1 cellular context compared by ENCODE assay signal in the genomic region with DNA sequence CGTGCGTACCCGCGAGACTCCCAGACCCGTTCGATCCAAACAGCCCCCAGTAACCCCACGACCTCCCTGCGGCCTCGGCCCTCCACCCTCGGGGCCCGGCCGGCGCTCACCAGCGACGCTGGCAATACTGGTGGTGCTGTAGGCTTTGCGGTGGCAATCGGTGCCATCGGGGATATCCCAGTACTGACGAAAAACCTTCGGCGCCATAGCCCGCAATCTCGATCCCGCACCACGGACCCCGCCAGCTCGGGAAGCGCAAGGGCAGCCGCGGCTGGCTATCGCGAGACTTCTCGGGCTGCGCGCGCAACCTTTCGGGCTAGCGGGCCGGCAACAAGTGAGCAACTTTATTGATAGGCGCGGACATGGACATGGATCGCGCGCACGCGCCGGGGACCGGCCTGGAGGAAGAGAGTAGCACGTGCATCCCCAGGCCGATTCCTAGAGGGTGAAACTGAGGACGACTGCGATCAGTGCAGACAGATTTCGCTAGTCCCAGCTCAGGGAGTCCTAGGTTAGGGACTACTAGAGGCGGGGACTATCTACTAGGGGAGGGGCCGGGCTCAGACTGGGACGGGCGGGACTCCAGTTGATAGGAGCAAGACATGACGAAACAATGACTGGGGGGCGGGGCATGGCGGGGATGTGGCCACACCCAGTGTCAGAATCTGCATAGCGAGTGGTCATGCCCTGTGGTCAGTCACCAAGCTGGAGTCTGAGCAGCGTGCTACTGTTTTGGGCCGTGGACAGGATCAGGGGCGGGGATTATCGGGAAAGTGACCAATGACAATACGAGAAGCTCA.
TF ChIP-seq lines count a peak whose summit lies in the region.

A gene (minus strand): TSS at position 289 of the 800 bp plus-strand sequence. CDS start 82 bp downstream, at position 207.

TF ChIP-seq in HepG2, 621 proteins besides CTCF, POLR2A, EP300 and RAD21 (continued from another document and continues in another):
- TF ChIP-seq, protein P1, sequence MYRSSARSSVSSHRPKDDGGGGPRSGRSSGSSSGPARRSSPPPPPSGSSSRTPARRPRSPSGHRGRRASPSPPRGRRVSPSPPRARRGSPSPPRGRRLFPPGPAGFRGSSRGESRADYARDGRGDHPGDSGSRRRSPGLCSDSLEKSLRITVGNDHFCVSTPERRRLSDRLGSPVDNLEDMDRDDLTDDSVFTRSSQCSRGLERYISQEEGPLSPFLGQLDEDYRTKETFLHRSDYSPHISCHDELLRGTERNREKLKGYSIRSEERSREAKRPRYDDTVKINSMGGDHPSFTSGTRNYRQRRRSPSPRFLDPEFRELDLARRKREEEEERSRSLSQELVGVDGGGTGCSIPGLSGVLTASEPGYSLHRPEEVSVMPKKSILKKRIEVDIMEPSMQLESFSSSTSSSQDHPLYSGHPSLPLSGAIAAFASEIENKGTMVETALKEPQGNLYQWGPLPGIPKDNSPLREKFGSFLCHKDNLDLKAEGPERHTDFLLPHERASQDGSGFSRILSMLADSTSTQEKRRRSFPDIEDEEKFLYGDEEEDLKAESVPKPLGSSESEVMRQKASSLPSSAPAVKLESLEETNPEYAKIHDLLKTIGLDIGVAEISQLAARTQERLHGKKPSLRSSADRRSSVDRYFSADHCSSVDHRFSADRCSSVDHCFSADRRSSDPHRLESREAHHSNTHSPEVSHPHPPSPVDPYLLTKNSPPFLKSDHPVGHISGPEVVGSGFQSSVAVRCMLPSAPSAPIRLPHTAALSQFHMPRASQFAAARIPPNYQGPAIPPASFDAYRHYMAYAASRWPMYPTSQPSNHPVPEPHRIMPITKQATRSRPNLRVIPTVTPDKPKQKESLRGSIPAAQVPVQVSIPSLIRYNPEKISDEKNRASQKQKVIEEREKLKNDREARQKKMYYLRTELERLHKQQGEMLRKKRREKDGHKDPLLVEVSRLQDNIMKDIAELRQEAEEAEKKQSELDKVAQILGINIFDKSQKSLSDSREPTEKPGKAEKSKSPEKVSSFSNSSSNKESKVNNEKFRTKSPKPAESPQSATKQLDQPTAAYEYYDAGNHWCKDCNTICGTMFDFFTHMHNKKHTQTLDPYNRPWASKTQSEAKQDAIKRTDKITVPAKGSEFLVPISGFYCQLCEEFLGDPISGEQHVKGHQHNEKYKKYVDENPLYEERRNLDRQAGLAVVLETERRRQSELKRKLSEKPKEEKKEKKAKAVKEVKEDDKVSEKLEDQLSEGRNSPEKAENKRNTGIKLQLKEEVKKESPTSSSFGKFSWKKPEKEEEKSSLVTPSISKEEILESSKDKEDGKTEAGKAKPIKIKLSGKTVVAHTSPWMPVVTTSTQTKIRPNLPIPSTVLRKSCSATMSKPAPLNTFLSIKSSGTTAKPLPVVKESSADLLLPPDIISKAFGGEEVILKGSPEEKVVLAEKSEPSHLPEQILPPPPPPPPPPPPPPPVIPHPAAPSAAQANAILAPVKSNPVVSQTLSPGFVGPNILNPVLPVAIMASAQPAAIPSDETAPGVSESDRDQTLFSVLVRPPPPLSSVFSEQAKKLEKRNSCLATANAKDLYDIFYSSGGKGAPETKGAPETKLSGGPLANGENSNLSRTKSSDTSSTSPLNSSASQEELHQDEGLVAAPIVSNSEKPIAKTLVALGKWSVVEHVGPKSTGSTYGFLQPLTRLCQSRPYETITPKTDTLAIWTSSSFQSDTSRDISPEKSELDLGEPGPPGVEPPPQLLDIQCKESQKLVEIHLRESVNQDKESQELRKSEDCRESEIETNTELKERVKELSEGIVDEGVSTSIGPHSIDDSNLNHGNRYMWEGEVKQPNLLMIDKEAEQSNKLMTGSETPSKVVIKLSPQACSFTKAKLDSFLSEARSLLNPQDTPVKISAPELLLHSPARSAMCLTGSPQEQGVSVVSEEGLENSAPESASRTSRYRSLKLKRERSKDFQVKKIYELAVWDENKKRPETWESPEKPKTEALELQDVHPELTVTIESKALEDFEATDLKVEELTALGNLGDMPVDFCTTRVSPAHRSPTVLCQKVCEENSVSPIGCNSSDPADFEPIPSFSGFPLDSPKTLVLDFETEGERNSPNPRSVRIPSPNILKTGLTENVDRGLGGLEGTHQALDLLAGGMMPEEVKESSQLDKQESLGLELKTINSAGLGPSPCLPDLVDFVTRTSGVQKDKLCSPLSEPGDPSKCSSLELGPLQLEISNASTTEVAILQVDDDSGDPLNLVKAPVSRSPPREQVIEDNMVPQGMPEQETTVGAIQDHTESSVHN (CRISPR knock-in tag; IDR thresholded peaks at IDR 0.05) = no peak; the same call in 1 of the 2 replicates
- TF ChIP-seq ZNF878 (CRISPR knock-in tag; IDR thresholded peaks at IDR 0.05) = peak; percentile 36; the same call in 1 of the 2 replicates
- TF ChIP-seq, protein P2, sequence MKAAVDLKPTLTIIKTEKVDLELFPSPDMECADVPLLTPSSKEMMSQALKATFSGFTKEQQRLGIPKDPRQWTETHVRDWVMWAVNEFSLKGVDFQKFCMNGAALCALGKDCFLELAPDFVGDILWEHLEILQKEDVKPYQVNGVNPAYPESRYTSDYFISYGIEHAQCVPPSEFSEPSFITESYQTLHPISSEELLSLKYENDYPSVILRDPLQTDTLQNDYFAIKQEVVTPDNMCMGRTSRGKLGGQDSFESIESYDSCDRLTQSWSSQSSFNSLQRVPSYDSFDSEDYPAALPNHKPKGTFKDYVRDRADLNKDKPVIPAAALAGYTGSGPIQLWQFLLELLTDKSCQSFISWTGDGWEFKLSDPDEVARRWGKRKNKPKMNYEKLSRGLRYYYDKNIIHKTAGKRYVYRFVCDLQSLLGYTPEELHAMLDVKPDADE (CRISPR knock-in tag; IDR thresholded peaks at IDR 0.05) = no peak
- no peak for TF ChIP-seq ZNF549 (CRISPR knock-in tag; IDR thresholded peaks at IDR 0.05)
- TF ChIP-seq RXRB (CRISPR knock-in tag; IDR thresholded peaks at IDR 0.05; ENCODE audit: borderline replicate concordance) = peak; percentile 72
- TF ChIP-seq, protein P3, sequence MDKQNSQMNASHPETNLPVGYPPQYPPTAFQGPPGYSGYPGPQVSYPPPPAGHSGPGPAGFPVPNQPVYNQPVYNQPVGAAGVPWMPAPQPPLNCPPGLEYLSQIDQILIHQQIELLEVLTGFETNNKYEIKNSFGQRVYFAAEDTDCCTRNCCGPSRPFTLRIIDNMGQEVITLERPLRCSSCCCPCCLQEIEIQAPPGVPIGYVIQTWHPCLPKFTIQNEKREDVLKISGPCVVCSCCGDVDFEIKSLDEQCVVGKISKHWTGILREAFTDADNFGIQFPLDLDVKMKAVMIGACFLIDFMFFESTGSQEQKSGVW (CRISPR knock-in tag; IDR thresholded peaks at IDR 0.05; ENCODE audit: borderline replicate concordance) = no peak
- TF ChIP-seq, protein P4, sequence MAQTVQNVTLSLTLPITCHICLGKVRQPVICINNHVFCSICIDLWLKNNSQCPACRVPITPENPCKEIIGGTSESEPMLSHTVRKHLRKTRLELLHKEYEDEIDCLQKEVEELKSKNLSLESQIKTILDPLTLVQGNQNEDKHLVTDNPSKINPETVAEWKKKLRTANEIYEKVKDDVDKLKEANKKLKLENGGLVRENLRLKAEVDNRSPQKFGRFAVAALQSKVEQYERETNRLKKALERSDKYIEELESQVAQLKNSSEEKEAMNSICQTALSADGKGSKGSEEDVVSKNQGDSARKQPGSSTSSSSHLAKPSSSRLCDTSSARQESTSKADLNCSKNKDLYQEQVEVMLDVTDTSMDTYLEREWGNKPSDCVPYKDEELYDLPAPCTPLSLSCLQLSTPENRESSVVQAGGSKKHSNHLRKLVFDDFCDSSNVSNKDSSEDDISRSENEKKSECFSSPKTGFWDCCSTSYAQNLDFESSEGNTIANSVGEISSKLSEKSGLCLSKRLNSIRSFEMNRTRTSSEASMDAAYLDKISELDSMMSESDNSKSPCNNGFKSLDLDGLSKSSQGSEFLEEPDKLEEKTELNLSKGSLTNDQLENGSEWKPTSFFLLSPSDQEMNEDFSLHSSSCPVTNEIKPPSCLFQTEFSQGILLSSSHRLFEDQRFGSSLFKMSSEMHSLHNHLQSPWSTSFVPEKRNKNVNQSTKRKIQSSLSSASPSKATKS (CRISPR knock-in tag; IDR thresholded peaks at IDR 0.05) = no peak
- TF ChIP-seq, protein P5, sequence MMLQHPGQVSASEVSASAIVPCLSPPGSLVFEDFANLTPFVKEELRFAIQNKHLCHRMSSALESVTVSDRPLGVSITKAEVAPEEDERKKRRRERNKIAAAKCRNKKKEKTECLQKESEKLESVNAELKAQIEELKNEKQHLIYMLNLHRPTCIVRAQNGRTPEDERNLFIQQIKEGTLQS (CRISPR knock-in tag; IDR thresholded peaks at IDR 0.05) = peak; percentile 35; the same call in 1 of the 2 replicates
- peak; percentile 43 for TF ChIP-seq FOSL2 (CRISPR knock-in tag; IDR thresholded peaks at IDR 0.05)
- peak; percentile 90 for TF ChIP-seq PHF20 (CRISPR knock-in tag; IDR thresholded peaks at IDR 0.05)
- TF ChIP-seq ZBTB20 (CRISPR knock-in tag; IDR thresholded peaks at IDR 0.05; ENCODE audit: borderline replicate concordance, low read depth) = no peak
- TF ChIP-seq MIER2 (CRISPR knock-in tag; IDR thresholded peaks at IDR 0.05) = 0 out of 2 replicates have a peak, but pooled peaks have one; percentile 37
- no peak for TF ChIP-seq ZBTB42 (CRISPR knock-in tag; IDR thresholded peaks at IDR 0.05)
- TF ChIP-seq ATF7 (IDR thresholded peaks at IDR 0.05) = no peak
- TF ChIP-seq ATF7 (CRISPR knock-in tag; IDR thresholded peaks at IDR 0.05) = peak; percentile 65; the same call in 1 of the 2 replicates
- TF ChIP-seq, protein P6, sequence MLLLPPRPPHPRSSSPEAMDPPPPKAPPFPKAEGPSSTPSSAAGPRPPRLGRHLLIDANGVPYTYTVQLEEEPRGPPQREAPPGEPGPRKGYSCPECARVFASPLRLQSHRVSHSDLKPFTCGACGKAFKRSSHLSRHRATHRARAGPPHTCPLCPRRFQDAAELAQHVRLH (CRISPR knock-in tag; IDR thresholded peaks at IDR 0.05; ENCODE audit: borderline replicate concordance, low read depth) = peak; percentile 74
- peak; percentile 88 for TF ChIP-seq ZNF317 (CRISPR knock-in tag; IDR thresholded peaks at IDR 0.05)
- TF ChIP-seq ETV5 (CRISPR knock-in tag; IDR thresholded peaks at IDR 0.05; ENCODE audit: borderline replicate concordance) = no peak; the same call in 1 of the 2 replicates
- peak; percentile 95 for TF ChIP-seq ZNF879 (CRISPR knock-in tag; IDR thresholded peaks at IDR 0.05)
- no peak for TF ChIP-seq ELF4 (CRISPR knock-in tag; IDR thresholded peaks at IDR 0.05; ENCODE audit: borderline replicate concordance)
- TF ChIP-seq ZNF121 (CRISPR knock-in tag; IDR thresholded peaks at IDR 0.05) = no peak; the same call in 1 of the 2 replicates
- TF ChIP-seq ZNF292 (CRISPR knock-in tag; IDR thresholded peaks at IDR 0.05; ENCODE audit: borderline replicate concordance, low read depth) = 0 out of 2 replicates have a peak, but pooled peaks have one; percentile 11
- no peak for TF ChIP-seq HMG20A (CRISPR knock-in tag; IDR thresholded peaks at IDR 0.05; ENCODE audit: borderline replicate concordance)
- TF ChIP-seq ZNF326 (CRISPR knock-in tag; IDR thresholded peaks at IDR 0.05; ENCODE audit: borderline replicate concordance) = no peak
- TF ChIP-seq, protein P7, sequence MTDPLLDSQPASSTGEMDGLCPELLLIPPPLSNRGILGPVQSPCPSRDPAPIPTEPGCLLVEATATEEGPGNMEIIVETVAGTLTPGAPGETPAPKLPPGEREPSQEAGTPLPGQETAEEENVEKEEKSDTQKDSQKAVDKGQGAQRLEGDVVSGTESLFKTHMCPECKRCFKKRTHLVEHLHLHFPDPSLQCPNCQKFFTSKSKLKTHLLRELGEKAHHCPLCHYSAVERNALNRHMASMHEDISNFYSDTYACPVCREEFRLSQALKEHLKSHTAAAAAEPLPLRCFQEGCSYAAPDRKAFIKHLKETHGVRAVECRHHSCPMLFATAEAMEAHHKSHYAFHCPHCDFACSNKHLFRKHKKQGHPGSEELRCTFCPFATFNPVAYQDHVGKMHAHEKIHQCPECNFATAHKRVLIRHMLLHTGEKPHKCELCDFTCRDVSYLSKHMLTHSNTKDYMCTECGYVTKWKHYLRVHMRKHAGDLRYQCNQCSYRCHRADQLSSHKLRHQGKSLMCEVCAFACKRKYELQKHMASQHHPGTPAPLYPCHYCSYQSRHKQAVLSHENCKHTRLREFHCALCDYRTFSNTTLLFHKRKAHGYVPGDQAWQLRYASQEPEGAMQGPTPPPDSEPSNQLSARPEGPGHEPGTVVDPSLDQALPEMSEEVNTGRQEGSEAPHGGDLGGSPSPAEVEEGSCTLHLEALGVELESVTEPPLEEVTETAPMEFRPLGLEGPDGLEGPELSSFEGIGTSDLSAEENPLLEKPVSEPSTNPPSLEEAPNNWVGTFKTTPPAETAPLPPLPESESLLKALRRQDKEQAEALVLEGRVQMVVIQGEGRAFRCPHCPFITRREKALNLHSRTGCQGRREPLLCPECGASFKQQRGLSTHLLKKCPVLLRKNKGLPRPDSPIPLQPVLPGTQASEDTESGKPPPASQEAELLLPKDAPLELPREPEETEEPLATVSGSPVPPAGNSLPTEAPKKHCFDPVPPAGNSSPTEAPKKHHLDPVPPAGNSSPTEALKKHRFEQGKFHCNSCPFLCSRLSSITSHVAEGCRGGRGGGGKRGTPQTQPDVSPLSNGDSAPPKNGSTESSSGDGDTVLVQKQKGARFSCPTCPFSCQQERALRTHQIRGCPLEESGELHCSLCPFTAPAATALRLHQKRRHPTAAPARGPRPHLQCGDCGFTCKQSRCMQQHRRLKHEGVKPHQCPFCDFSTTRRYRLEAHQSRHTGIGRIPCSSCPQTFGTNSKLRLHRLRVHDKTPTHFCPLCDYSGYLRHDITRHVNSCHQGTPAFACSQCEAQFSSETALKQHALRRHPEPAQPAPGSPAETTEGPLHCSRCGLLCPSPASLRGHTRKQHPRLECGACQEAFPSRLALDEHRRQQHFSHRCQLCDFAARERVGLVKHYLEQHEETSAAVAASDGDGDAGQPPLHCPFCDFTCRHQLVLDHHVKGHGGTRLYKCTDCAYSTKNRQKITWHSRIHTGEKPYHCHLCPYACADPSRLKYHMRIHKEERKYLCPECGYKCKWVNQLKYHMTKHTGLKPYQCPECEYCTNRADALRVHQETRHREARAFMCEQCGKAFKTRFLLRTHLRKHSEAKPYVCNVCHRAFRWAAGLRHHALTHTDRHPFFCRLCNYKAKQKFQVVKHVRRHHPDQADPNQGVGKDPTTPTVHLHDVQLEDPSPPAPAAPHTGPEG (CRISPR knock-in tag; IDR thresholded peaks at IDR 0.05) = no peak
- TF ChIP-seq PRPF4 (IDR thresholded peaks at IDR 0.05; ENCODE audit: low read depth, low read length, poor library complexity, severe bottlenecking) = peak; percentile 88
- peak; percentile 81 for TF ChIP-seq POLR2AphosphoS5 (IDR thresholded peaks at IDR 0.05; ENCODE audit: low read depth, low read length)
- peak; percentile 28; the same call in 1 of the 2 replicates for TF ChIP-seq GATAD2A (CRISPR knock-in tag; IDR thresholded peaks at IDR 0.05)
- no peak for TF ChIP-seq CHD4 (IDR thresholded peaks at IDR 0.05; ENCODE audit: borderline replicate concordance, low read length)
- TF ChIP-seq NFKB2 (CRISPR knock-in tag; IDR thresholded peaks at IDR 0.05; ENCODE audit: borderline replicate concordance) = no peak; the same call in 1 of the 2 replicates
- no peak for TF ChIP-seq SOX5 (CRISPR knock-in tag; IDR thresholded peaks at IDR 0.05; ENCODE audit: borderline replicate concordance)
- no peak for TF ChIP-seq TCF7 (IDR thresholded peaks at IDR 0.05; ENCODE audit: low read depth)
- TF ChIP-seq ZSCAN31 (CRISPR knock-in tag; IDR thresholded peaks at IDR 0.05; ENCODE audit: low read depth) = peak; percentile 74
